Comparison of ENCODE assay signal across 11 cellular contexts in genomic region chr12:15304296-15304695, GRCh38.
"Had no signal": no experiment of that assay in that cellular context is flagged by ENCODE, and none has a peak within 500 bp of the region (broad histone marks: within the 10 kb centered on the region; RNA-seq: fewer than 3 reads in every experiment).

No MANE protein-coding gene starts in this region.

- ATAC-seq: GM23338, HCT116 had no signal

- H3K4me2 ChIP-seq: GM23338 had no signal

- DNase-seq: GM23248, GOT3, H7, H9, HCEC 1CT, HFFc6 had no signal

- H3K9me3 ChIP-seq: HAP-1 had no signal

- H3K27ac ChIP-seq: GM23248 had no signal

- H3K9ac ChIP-seq: GM23248 had no signal

- H3K36me3 ChIP-seq: HAP-1 had no signal

- H3K4me3 ChIP-seq: GM23248, GM23338, HAP-1 had no signal

- H3K4me1 ChIP-seq: HAP-1 had no signal

- H2AFZ ChIP-seq: GM23248, GM23338 had no signal

- FAIRE-seq: H1, H54 had no signal
